In genomic region chr4:118947095-118947494, GRCh38 we compare ENCODE assay signal across 10 cellular contexts.
"Had no signal": no experiment of that assay in that cellular context is flagged by ENCODE, and none has a peak within 500 bp of the region (broad histone marks: within the 10 kb centered on the region; RNA-seq: fewer than 3 reads in every experiment).

No MANE protein-coding gene starts in this region.

- H3K9me3 ChIP-seq: left lung, SJSA1, tibial nerve had no signal

- ATAC-seq: activated T-cell treated with anti-CD3 and anti-CD28 coated beads, Interleukin-2, amount 50 U/mL, for 72 hours; left lung had no signal

- H3K27me3 ChIP-seq: left lung, SJSA1, tibial nerve had no signal

- H3K4me1 ChIP-seq: left lung had no signal

- H3K4me3 ChIP-seq: left lung, SJSA1, tibial nerve had no signal

- H3K36me3 ChIP-seq: left lung, SJSA1, tibial nerve had no signal

- DNase-seq: activated CD4-positive, alpha-beta memory T cell treated with anti-CD3 and anti-CD28 coated beads, Interleukin-2, amount 10 ng/mL, durations not matched to agents 7 days and 5 days; activated naive CD8-positive, alpha-beta T cell treated with anti-CD3 and anti-CD28 coated beads, Interleukin-2, amount 10 ng/mL, durations not matched to agents 7 days and 5 days; activated T-cell treated with anti-CD3 and anti-CD28 coated beads, Interleukin-2, amount 50 U/mL, for 72 hours; anterior cingulate cortex; effector CD4-positive, alpha-beta T cell; left lung; T-helper 9 cell had no signal

- H3K27ac ChIP-seq: epithelial cell of prostate, left lung, SJSA1, tibial nerve had no signal
